Comparison of ENCODE assay signal across 8 cellular contexts in genomic region chr1:94416901-94417701, GRCh38. TPM values are rescaled to one million over a fixed set of nuclear protein-coding genes. Genes with fewer than 3 reads are reported as not detected.
DNase-seq lines count a peak whose midpoint lies in the region; ATAC-seq and TF ChIP-seq lines count a peak whose summit lies in the region.

No MANE protein-coding gene starts in this region.

- H3K9me3 ChIP-seq in HAP-1 (no peaks in the 10 kb centered on the region), fibroblast of lung (ENCODE audit: control insufficient read depth, insufficient read depth, low read depth, low read length) (no peaks in the 10 kb centered on the region), neuronal stem cell (replicated peaks in 1 of 2; ENCODE audit: control insufficient read depth in 2 of 2, insufficient read depth in 1 of 2, low read depth in 1 of 2, low read length in 2 of 2) (no peaks in the 10 kb centered on the region)

- H3K27me3 ChIP-seq in HAP-1 (ENCODE audit: low read depth) (peaks cover 4% of the 10 kb centered on the region; the same call in 1 of the 2 replicates), fibroblast of lung (ENCODE audit: control insufficient read depth, insufficient read depth, low read length) (no peaks in the 10 kb centered on the region), neuronal stem cell (ENCODE audit: control insufficient read depth in 3 of 3, insufficient read depth in 3 of 3, low read depth in 1 of 3, low read length in 3 of 3) (peaks cover 0 to 4% (median 0%) of the 10 kb centered on the region in 3 experiments)

- CTCF ChIA-PET in activated CD4-positive, alpha-beta memory T cell treated with anti-CD3 and anti-CD28 coated beads, Interleukin-2, amount 10 ng/mL, durations not matched to agents 7 days and 5 days (lab: Charles Lee): interaction anchor here (1.4 to 1.6 kb wide), 2 partner anchors 24 to 571 kb away, joined by 3 read pairs; no protein-coding TSS in a partner anchor

- WGBS in neuronal stem cell (ENCODE audit: extremely low coverage in 2 of 2, insufficient read length in 2 of 2, insufficient replicate concordance in 1 of 2), 2 donors: no CpG with 5 or more reads among the region's 14 CpGs

- no peak overlapping the region for H3K18ac ChIP-seq in neuronal stem cell (ENCODE audit: low read length)

- no peak overlapping the region for H3K4ac ChIP-seq in neuronal stem cell (ENCODE audit: low read length)

- H3K4me3 ChIP-seq in HAP-1 (peak overlapping the region; percentile 92), fibroblast of lung (replicated peaks in 1 of 4; ENCODE audit: control extremely low read depth in 1 of 4, insufficient read depth in 1 of 4, low read depth in 3 of 4, low read length in 4 of 4) (peak overlapping the region; percentile 34 to 95 (median 65)), neuronal stem cell (ENCODE audit: low read length in 2 of 2) (peak overlapping the region in 1 of 2 donors; percentile 81)

- H4K20me1 ChIP-seq in fibroblast of lung (ENCODE audit: control insufficient read depth, extremely low read depth, insufficient read depth, low read length): no peaks in the 10 kb centered on the region

- no peak overlapping the region for H2AK5ac ChIP-seq in neuronal stem cell (ENCODE audit: low read depth, low read length)

- H3K27me3 Mint-ChIP-seq in activated T-cell treated with anti-CD3 and anti-CD28 coated beads, Interleukin-2, amount 50 U/mL, for 72 hours (ENCODE audit: low read depth): no peaks in the 10 kb centered on the region
- peaks cover 12% of the 10 kb centered on the region for H3K27me3 Mint-ChIP-seq in activated CD4-positive, alpha-beta memory T cell treated with anti-CD3 and anti-CD28 coated beads, Interleukin-2, amount 10 ng/mL, durations not matched to agents 7 days and 5 days

- no peak overlapping the region for H2BK15ac ChIP-seq in neuronal stem cell (ENCODE audit: low read length)

- TF ChIP-seq CTCF in fibroblast of lung (conservative IDR thresholded peaks at IDR 0.05 in 1 of 2, IDR thresholded peaks at IDR 0.05 in 1 of 2; ENCODE audit: low read depth in 1 of 2, low read length in 2 of 2): no peak

- H3K27ac ChIP-seq in fibroblast of lung (ENCODE audit: insufficient read depth, low read length) (peak overlapping the region; percentile 86), neuronal stem cell (replicated peaks; ENCODE audit: low read length) (no peak overlapping the region)

- peaks cover 19% of the 10 kb centered on the region for H3K79me2 ChIP-seq in fibroblast of lung (ENCODE audit: control insufficient read depth, insufficient read depth, low read length)

- H3K4me2 ChIP-seq in fibroblast of lung (ENCODE audit: extremely low read depth, insufficient read depth, low read length) (peak overlapping the region; percentile 36), neuronal stem cell (ENCODE audit: insufficient read depth, low read length, poor library complexity, severe bottlenecking) (peak overlapping the region; percentile 70)

- H3K27ac Mint-ChIP-seq in activated T-cell treated with anti-CD3 and anti-CD28 coated beads, Interleukin-2, amount 50 U/mL, for 72 hours: no peak overlapping the region
- no peak overlapping the region for H3K27ac Mint-ChIP-seq in activated CD4-positive, alpha-beta memory T cell treated with anti-CD3 and anti-CD28 coated beads, Interleukin-2, amount 10 ng/mL, durations not matched to agents 7 days and 5 days

- no peaks in the 10 kb centered on the region for H3K36me3 Mint-ChIP-seq in activated T-cell treated with anti-CD3 and anti-CD28 coated beads, Interleukin-2, amount 50 U/mL, for 72 hours (ENCODE audit: insufficient read depth in 2 of 2)
- peaks cover 5% of the 10 kb centered on the region for H3K36me3 Mint-ChIP-seq in activated CD4-positive, alpha-beta memory T cell treated with anti-CD3 and anti-CD28 coated beads, Interleukin-2, amount 10 ng/mL, durations not matched to agents 7 days and 5 days (ENCODE audit: low read depth)

- H3K4me1 ChIP-seq in HAP-1 (peaks cover 23% of the 10 kb centered on the region), fibroblast of lung (ENCODE audit: control insufficient read depth, extremely low read depth, insufficient read depth, low read length) (peaks cover 6% of the 10 kb centered on the region), neuronal stem cell (ENCODE audit: control insufficient read depth in 2 of 2, insufficient read depth in 1 of 2, low read depth in 1 of 2, low read length in 2 of 2) (peaks cover 2 to 3% of the 10 kb centered on the region in 2 donors)

- H3K9me3 Mint-ChIP-seq in activated T-cell treated with anti-CD3 and anti-CD28 coated beads, Interleukin-2, amount 50 U/mL, for 72 hours: no peaks in the 10 kb centered on the region
- no peaks in the 10 kb centered on the region for H3K9me3 Mint-ChIP-seq in activated CD4-positive, alpha-beta memory T cell treated with anti-CD3 and anti-CD28 coated beads, Interleukin-2, amount 10 ng/mL, durations not matched to agents 7 days and 5 days

- H2BK120ac ChIP-seq in neuronal stem cell (ENCODE audit: low read depth, low read length): no peak overlapping the region

- peaks cover 3% of the 10 kb centered on the region for H3K79me1 ChIP-seq in neuronal stem cell (ENCODE audit: low read depth, low read length)

- no peak overlapping the region for H2BK5ac ChIP-seq in neuronal stem cell (ENCODE audit: low read length)

- H4K91ac ChIP-seq in neuronal stem cell (ENCODE audit: low read depth, low read length, poor library complexity): no peak overlapping the region

- H3K36me3 ChIP-seq in HAP-1 (replicated peaks) (no peaks in the 10 kb centered on the region), fibroblast of lung (ENCODE audit: control insufficient read depth, insufficient read depth, low read length) (no peaks in the 10 kb centered on the region), neuronal stem cell (replicated peaks in 1 of 2; ENCODE audit: control insufficient read depth in 2 of 2, insufficient read depth in 2 of 2, low read length in 2 of 2) (no peaks in the 10 kb centered on the region)

- ATAC-seq in HG03039 (IDR thresholded peaks at IDR 0.05; ENCODE audit: unreplicated experiment) (no peak), GM19328 (IDR thresholded peaks at IDR 0.05; ENCODE audit: unreplicated experiment) (no peak)
- no peak for ATAC-seq in activated T-cell treated with anti-CD3 and anti-CD28 coated beads, Interleukin-2, amount 50 U/mL, for 72 hours (replicated peaks in 1 of 2)

- peaks cover 36% of the 10 kb centered on the region for H3K4me1 Mint-ChIP-seq in activated T-cell treated with anti-CD3 and anti-CD28 coated beads, Interleukin-2, amount 50 U/mL, for 72 hours (ENCODE audit: low read depth)
- peaks cover 21% of the 10 kb centered on the region for H3K4me1 Mint-ChIP-seq in activated CD4-positive, alpha-beta memory T cell treated with anti-CD3 and anti-CD28 coated beads, Interleukin-2, amount 10 ng/mL, durations not matched to agents 7 days and 5 days

- no peak overlapping the region for H3K4me3 Mint-ChIP-seq in activated T-cell treated with anti-CD3 and anti-CD28 coated beads, Interleukin-2, amount 50 U/mL, for 72 hours
- no peak overlapping the region for H3K4me3 Mint-ChIP-seq in activated CD4-positive, alpha-beta memory T cell treated with anti-CD3 and anti-CD28 coated beads, Interleukin-2, amount 10 ng/mL, durations not matched to agents 7 days and 5 days

- no peak overlapping the region for H4K8ac ChIP-seq in neuronal stem cell (ENCODE audit: low read depth, low read length)

- H3K9ac ChIP-seq in fibroblast of lung (ENCODE audit: insufficient read depth, low read length) (peak overlapping the region; percentile 59), neuronal stem cell (ENCODE audit: low read depth, low read length, poor library complexity) (no peak overlapping the region)

- in situ Hi-C loops in HAP-1 (cut with MboI; ENCODE audit: low sequenced_read_pairs): no loop called here

- H2BK12ac ChIP-seq in neuronal stem cell (ENCODE audit: low read length): no peak overlapping the region

- POLR2A ChIA-PET in activated CD4-positive, alpha-beta memory T cell treated with anti-CD3 and anti-CD28 coated beads, Interleukin-2, amount 10 ng/mL, durations not matched to agents 7 days and 5 days (lab: Charles Lee): interaction anchor here (0.6 to 1.4 kb wide), 4 partner anchors 9 to 30 kb away, joined by 3 read pairs; no protein-coding TSS in a partner anchor

- H3K14ac ChIP-seq in neuronal stem cell (ENCODE audit: low read length): no peak overlapping the region

- no peak overlapping the region for H3K23ac ChIP-seq in neuronal stem cell (ENCODE audit: low read depth, low read length, poor library complexity)

- DNase-seq in HAP-1 (ENCODE audit: low spot score in 2 of 2) (peak; percentile 16 to 19), RKO (ENCODE audit: low spot score) (peak; percentile 41), fibroblast of lung (ENCODE audit: low read depth in 2 of 2) (peak; percentile 82 to 85), neuronal stem cell (ENCODE audit: low spot score) (no peak)
- no peak for DNase-seq in activated T-cell treated with anti-CD3 and anti-CD28 coated beads, Interleukin-2, amount 50 U/mL, for 72 hours
- DNase-seq in activated CD4-positive, alpha-beta memory T cell treated with anti-CD3 and anti-CD28 coated beads, Interleukin-2, amount 10 ng/mL, durations not matched to agents 7 days and 5 days: no peak

- H2AFZ ChIP-seq in fibroblast of lung (ENCODE audit: low read length): peak overlapping the region; percentile 86
- peak overlapping the region; percentile 85 for H2AFZ ChIP-seq in neuronal stem cell (ENCODE audit: low read length)

RNA-seq across cellular contexts. Expression of gene ABCD3, which starts 1.1 kb away (rescaled TPM):
- 34.0 and 34.4 TPM in 2 replicates for total RNA-seq in fibroblast of lung
- 23.9 and 26.4 TPM in 2 replicates for polyA plus RNA-seq in fibroblast of lung
- polyA plus RNA-seq in fibroblast of lung (2012): 24.0 and 24.4 TPM in 2 replicates
- 3.6 and 6.0 TPM in 2 replicates for polyA minus RNA-seq in fibroblast of lung (ENCODE audit: low replicate concordance)
- polyA plus RNA-seq in neuronal stem cell (2013, experiment 1 of 2): 21.0 TPM
- polyA plus RNA-seq in neuronal stem cell (2013, experiment 2 of 2): 22.2 TPM
- 10 to 100 TPM; 38.0 to 55.3 TPM for total RNA-seq in activated T-cell treated with anti-CD3 and anti-CD28 coated beads, Interleukin-2, amount 50 U/mL, for 72 hours
- 10 to 100 TPM; 19.6 to 21.4 TPM for total RNA-seq in activated CD4-positive, alpha-beta memory T cell treated with anti-CD3 and anti-CD28 coated beads, Interleukin-2, amount 10 ng/mL, durations not matched to agents 7 days and 5 days

Comparison
In these comparisons a context has a peak if more than half of its experiments do, and no peak if none do; other contexts are left out.
1. DNase-seq: peak in HAP-1 (2 of 2), RKO (single experiment) and fibroblast of lung (2 of 2); none in neuronal stem cell (single experiment), activated T-cell treated with anti-CD3 and anti-CD28 coated beads, Interleukin-2, amount 50 U/mL, for 72 hours (0 of 2) and activated CD4-positive, alpha-beta memory T cell treated with anti-CD3 and anti-CD28 coated beads, Interleukin-2, amount 10 ng/mL, durations not matched to agents 7 days and 5 days (single experiment).